Comparison of ENCODE assay signal across 7 cellular contexts in genomic region chr7:133445617-133446016, GRCh38.
"Had no signal": no experiment of that assay in that cellular context is flagged by ENCODE, and none has a peak within 500 bp of the region (broad histone marks: within the 10 kb centered on the region; RNA-seq: fewer than 3 reads in every experiment).

No MANE protein-coding gene starts in this region.

- H3K9me3 Mint-ChIP-seq: IgD-negative memory B cell had no signal

- H3K4me2 ChIP-seq: KMS-11 had no signal

- H3K27ac Mint-ChIP-seq: IgD-negative memory B cell had no signal

- H3K9ac ChIP-seq: KMS-11 had no signal

- H3K27me3 Mint-ChIP-seq: IgD-negative memory B cell had no signal

- H3K4me3 Mint-ChIP-seq: IgD-negative memory B cell had no signal

- H3K27ac ChIP-seq: HL-60, KMS-11 had no signal

- FAIRE-seq: HTR-8/SVneo had no signal

- DNase-seq: IMR-90, Karpas-422, KG1 had no signal
